29 cellular contexts compared by ENCODE assay signal in genomic region chr12:21223930-21224329, GRCh38.
DNase-seq lines count a peak whose midpoint lies in the region; ATAC-seq and TF ChIP-seq lines count a peak whose summit lies in the region.
"Had no signal": no experiment of that assay in that cellular context is flagged by ENCODE, and none has a peak within 500 bp of the region (broad histone marks: within the 10 kb centered on the region; RNA-seq: fewer than 3 reads in every experiment).

No MANE protein-coding gene starts in this region.

- intact Hi-C loops in activated CD8-positive, alpha-beta T cell treated with anti-CD3 and anti-CD28 coated beads for 36 hours (cut with micrococcal nuclease): no loop called here

- peak; percentile 34 for ATAC-seq in left lobe of liver
- ATAC-seq in activated CD8-positive, alpha-beta T cell treated with anti-CD3 and anti-CD28 coated beads for 36 hours: no peak
- no peak for ATAC-seq in GM18870 (IDR thresholded peaks at IDR 0.05; ENCODE audit: unreplicated experiment)
- ATAC-seq: GM12878, GM23338, Right ventricle myocardium inferior, T-cell had no signal

- H3K4me1 Mint-ChIP-seq in activated CD8-positive, alpha-beta T cell treated with anti-CD3 and anti-CD28 coated beads for 36 hours (ENCODE audit: low read depth): no peaks in the 10 kb centered on the region
- H3K4me1 Mint-ChIP-seq: CD4-positive, CD25-positive, alpha-beta regulatory T cell; GM23338; H9; T-cell had no signal

- no peaks in the 10 kb centered on the region for H3K9me3 Mint-ChIP-seq in activated CD8-positive, alpha-beta T cell treated with anti-CD3 and anti-CD28 coated beads for 36 hours
- H3K9me3 Mint-ChIP-seq: GM23338, H9 had no signal

- POLR2A ChIA-PET in activated CD8-positive, alpha-beta T cell treated with anti-CD3 and anti-CD28 coated beads for 36 hours (lab: Charles Lee): no interaction called here

- no peak for TF ChIP-seq CTCF in activated CD8-positive, alpha-beta T cell treated with anti-CD3 and anti-CD28 coated beads for 36 hours (IDR thresholded peaks at IDR 0.05)

- no peak overlapping the region for H3K27ac Mint-ChIP-seq in activated CD8-positive, alpha-beta T cell treated with anti-CD3 and anti-CD28 coated beads for 36 hours
- H3K27ac Mint-ChIP-seq: CD4-positive, CD25-positive, alpha-beta regulatory T cell; GM23338; H9; T-cell had no signal

- CTCF ChIA-PET in activated CD8-positive, alpha-beta T cell treated with anti-CD3 and anti-CD28 coated beads for 36 hours (lab: Charles Lee): no interaction called here

- H3K4me3 Mint-ChIP-seq in activated CD8-positive, alpha-beta T cell treated with anti-CD3 and anti-CD28 coated beads for 36 hours: no peak overlapping the region
- H3K4me3 Mint-ChIP-seq: CD4-positive, CD25-positive, alpha-beta regulatory T cell; GM23338; H9; T-cell had no signal

- no peaks in the 10 kb centered on the region for H3K36me3 Mint-ChIP-seq in activated CD8-positive, alpha-beta T cell treated with anti-CD3 and anti-CD28 coated beads for 36 hours (ENCODE audit: low read depth)
- H3K36me3 Mint-ChIP-seq: CD4-positive, CD25-positive, alpha-beta regulatory T cell; T-cell had no signal

- peak; percentile 42 for DNase-seq in NCI-H1092 treated with DMSO at 0.1 percent for 48 hours (lab: John Stamatoyannopoulos, UW)
- DNase-seq in NCI-H1092 (lab: John Stamatoyannopoulos, UW): no peak
- DNase-seq in NCI-H345 treated with DMSO at 0.1 percent for 48 hours (lab: John Stamatoyannopoulos, UW; ENCODE audit: unreplicated experiment): peak; percentile 14
- DNase-seq in left lobe of liver (ENCODE audit: low spot score): no peak
- DNase-seq in renal cortical epithelial cell (ENCODE audit: low read depth): peak; percentile 54
- no peak for DNase-seq in activated CD8-positive, alpha-beta T cell treated with anti-CD3 and anti-CD28 coated beads for 36 hours
- DNase-seq in iPS-NIHi11 (ENCODE audit: low spot score): no peak
- DNase-seq: 8988T; CD4-positive, CD25-positive, alpha-beta regulatory T cell; COR-L47; DMS79; EL; GDM1; H9; IMR-90; KG1; MG63; NCI-H146; NCI-H1930; NCI-H2227 treated with DMSO at 0.1 percent for 48 hours; NCI-H510A treated with DMSO at 0.1 percent for 48 hours; NCI-H748 treated with DMSO at 0.1 percent for 48 hours; PC-9; SJCRH30; T-cell had no signal

- peaks cover 1% of the 10 kb centered on the region for H3K27me3 Mint-ChIP-seq in activated CD8-positive, alpha-beta T cell treated with anti-CD3 and anti-CD28 coated beads for 36 hours

Comparison
In these comparisons a context has a peak if more than half of its experiments do, and no peak if none do; other contexts are left out.
1. DNase-seq: peak in NCI-H1092 treated with DMSO at 0.1 percent for 48 hours (single experiment), NCI-H345 treated with DMSO at 0.1 percent for 48 hours (single experiment) and renal cortical epithelial cell (single experiment); none in NCI-H1092 (single experiment), left lobe of liver (single experiment), activated CD8-positive, alpha-beta T cell treated with anti-CD3 and anti-CD28 coated beads for 36 hours (single experiment) and iPS-NIHi11 (single experiment).